ENCODE assay signal across 8 cellular contexts in the genomic region with DNA sequence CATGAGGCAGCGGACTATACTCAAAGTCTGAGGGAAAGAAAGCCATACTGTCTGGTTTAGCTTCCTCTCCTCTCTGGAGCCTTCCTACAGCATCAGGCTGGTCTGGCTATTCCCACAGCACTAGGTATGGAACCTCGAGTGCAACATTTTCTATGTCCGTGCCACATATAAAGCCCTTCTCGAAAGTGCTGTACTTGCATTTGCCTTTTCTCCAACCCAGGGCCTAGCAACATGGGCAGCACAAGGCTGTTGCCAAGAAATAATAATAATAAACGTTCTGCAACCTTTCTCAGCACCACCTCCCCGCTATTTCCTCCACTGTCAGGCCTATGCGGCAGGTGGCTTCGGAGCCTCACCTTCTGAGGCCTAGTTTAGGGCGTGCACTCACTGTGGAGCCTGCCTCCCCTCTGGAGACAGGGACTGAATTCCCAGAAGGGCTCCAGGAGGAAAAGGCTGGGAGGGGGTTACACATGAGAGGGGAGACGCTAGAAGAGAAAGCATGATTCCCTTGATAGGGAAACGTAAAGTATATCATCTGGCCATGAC. TPM values are rescaled to one million over a fixed set of nuclear protein-coding genes. Genes with fewer than 3 reads are reported as not detected.
DNase-seq lines count a peak whose midpoint lies in the region; ATAC-seq and TF ChIP-seq lines count a peak whose summit lies in the region.

No MANE protein-coding gene starts in this region.

- H3K27me3 Mint-ChIP-seq in CD14-positive monocyte (ENCODE audit: low read depth in 3 of 3): peaks cover 6 to 13% (median 9%) of the 10 kb centered on the region in 3 donors
- peaks cover 4 to 8% (median 5%) of the 10 kb centered on the region in 3 donors for H3K27me3 Mint-ChIP-seq in immature natural killer cell (ENCODE audit: low read depth in 3 of 3)

- H3K9me3 ChIP-seq in ascending aorta: no peaks in the 10 kb centered on the region
- no peaks in the 10 kb centered on the region for H3K9me3 ChIP-seq in suprapubic skin

- H3K4me3 ChIP-seq in Jurkat, Clone E6-1 (ENCODE audit: low read length): peak overlapping the region; percentile 91
- H3K4me3 ChIP-seq in ascending aorta (peak overlapping the region; percentile 80 to 86), suprapubic skin (peak overlapping the region; percentile 80)

- TF ChIP-seq EP300 in suprapubic skin (IDR thresholded peaks at IDR 0.05): no peak

- intact Hi-C loops in CD14-positive monocyte (cut with micrococcal nuclease) (loop anchor here (10.0 kb wide), 2 partner anchors 367 to 1497 kb away; no protein-coding TSS in a partner anchor), ascending aorta (cut with DNase I) (loop anchor here (1.0 to 10.0 kb wide), 9 partner anchors 71 to 955 kb away; partner anchors contain the start of genes ICE1, NSUN2, SRD5A1 and TENT4A)

- DNase-seq in CD14-positive monocyte (ENCODE audit: low spot score) (no peak), ascending aorta (ENCODE audit: low spot score in 2 of 2) (no peak), immature natural killer cell (peak in 1 of 3 donors; percentile 10), suprapubic skin (ENCODE audit: low spot score in 2 of 2) (no peak), pons (ENCODE audit: low spot score) (no peak), ACHN (no peak)
- DNase-seq in Jurkat, Clone E6-1 (ENCODE audit: low read depth, low spot score): no peak

- H3K4me1 Mint-ChIP-seq in CD14-positive monocyte (peaks cover 24% of the 10 kb centered on the region), immature natural killer cell (peaks cover 50 to 67% of the 10 kb centered on the region in 2 donors)

- TF ChIP-seq CTCF in CD14-positive monocyte (IDR thresholded peaks at IDR 0.05): no peak
- no peak for TF ChIP-seq CTCF in ascending aorta (IDR thresholded peaks at IDR 0.05)
- no peak for TF ChIP-seq CTCF in suprapubic skin (IDR thresholded peaks at IDR 0.05)

- H3K27me3 ChIP-seq in ascending aorta (no peaks in the 10 kb centered on the region), suprapubic skin (no peaks in the 10 kb centered on the region)

- H3K4me3 Mint-ChIP-seq in CD14-positive monocyte (peak overlapping the region; percentile 99 to 100), immature natural killer cell (peak overlapping the region; percentile 92 to 99 (median 98))

- peak overlapping the region; percentile 70 to 97 (median 92) for H3K27ac Mint-ChIP-seq in CD14-positive monocyte
- H3K27ac Mint-ChIP-seq in immature natural killer cell: peak overlapping the region; percentile 92 to 96 (median 95)

- peaks cover 39% of the 10 kb centered on the region in 2 donors for H3K36me3 Mint-ChIP-seq in CD14-positive monocyte
- peaks cover 16 to 27% (median 22%) of the 10 kb centered on the region in 3 donors for H3K36me3 Mint-ChIP-seq in immature natural killer cell

- peaks cover 4 to 12% of the 10 kb centered on the region in 2 donors for H3K4me1 ChIP-seq in ascending aorta
- H3K4me1 ChIP-seq in suprapubic skin: peaks cover 21% of the 10 kb centered on the region

- H3K9me3 Mint-ChIP-seq in CD14-positive monocyte (peaks cover 0 to 2% (median 0%) of the 10 kb centered on the region in 7 donors), immature natural killer cell (no peaks in the 10 kb centered on the region)

- H3K27ac ChIP-seq in ascending aorta (peak overlapping the region; percentile 84 to 95), suprapubic skin (peak overlapping the region; percentile 89)

- H3K36me3 ChIP-seq in ascending aorta: peaks cover 25 to 40% of the 10 kb centered on the region in 2 donors
- H3K36me3 ChIP-seq in suprapubic skin: peaks cover 39% of the 10 kb centered on the region

- in situ Hi-C loops in ACHN (cut with HindIII; ENCODE audit: low pct_ligation_motif_present, low pct_unique_long_range_greater_than_20kb, low sequenced_read_pairs): no loop called here

- 14% methylated on average over 11 of the region's 11 CpGs for WGBS in suprapubic skin

- no peak for TF ChIP-seq POLR2A in suprapubic skin (IDR thresholded peaks at IDR 0.05)

- peak; percentile 6 for ATAC-seq in GM21390 (IDR thresholded peaks at IDR 0.05; ENCODE audit: unreplicated experiment)

RNA-seq across cellular contexts. Expression of gene MED10, which starts 0.7 kb away (rescaled TPM):
- polyA plus RNA-seq in CD14-positive monocyte (10 to 100 TPM; 47.3 to 47.8 TPM), immature natural killer cell (100 to 1,000 TPM; 115 to 161 (median 116) TPM)
- 70.3 TPM for polyA plus RNA-seq in Jurkat, Clone E6-1 (2012; ENCODE audit: insufficient read depth, insufficient read length)
- total RNA-seq in ascending aorta (2.9 TPM), suprapubic skin (10 to 100 TPM; 20.1 to 38.8 (median 32.5) TPM)
